Comparison of ENCODE assay signal across 1 cellular context in genomic region chr11:22674470-22675426, GRCh38.
TF ChIP-seq lines count a peak whose summit lies in the region.

No MANE protein-coding gene starts in this region.

TF ChIP-seq in GM12878, 131 proteins besides CTCF, POLR2A, EP300 and RAD21 (continued from another document):
- no peak for TF ChIP-seq ETV6 (conservative IDR thresholded peaks at IDR 0.05 in 1 of 2, IDR thresholded peaks at IDR 0.05 in 1 of 2; ENCODE audit: borderline replicate concordance in 1 of 2, low read depth in 1 of 2)
- no peak for TF ChIP-seq EZH2 (IDR thresholded peaks at IDR 0.05; ENCODE audit: borderline replicate concordance, control insufficient read depth, low read depth, low read length)
- TF ChIP-seq BCL11A (IDR thresholded peaks at IDR 0.05; ENCODE audit: low read depth, low read length): no peak
- TF ChIP-seq JUNB (IDR thresholded peaks at IDR 0.05): peak; percentile 63
- TF ChIP-seq MEF2A (IDR thresholded peaks at IDR 0.05; ENCODE audit: insufficient read depth, low read depth, low read length): peak; percentile 65; the same call in 1 of the 2 replicates
- no peak; the same call in 1 of the 2 replicates for TF ChIP-seq ZNF687 (IDR thresholded peaks at IDR 0.05)
- TF ChIP-seq DPF2 (IDR thresholded peaks at IDR 0.05): peak; percentile 62
- peak; percentile 86 for TF ChIP-seq ATF7 (IDR thresholded peaks at IDR 0.05; ENCODE audit: low read depth)
- no peak for TF ChIP-seq CEBPB (IDR thresholded peaks at IDR 0.05; ENCODE audit: borderline replicate concordance in 1 of 2, low read depth in 2 of 2, low read length in 2 of 2)
- TF ChIP-seq ASH2L (IDR thresholded peaks at IDR 0.05; ENCODE audit: borderline replicate concordance, low read depth): no peak
- TF ChIP-seq, protein P1, sequence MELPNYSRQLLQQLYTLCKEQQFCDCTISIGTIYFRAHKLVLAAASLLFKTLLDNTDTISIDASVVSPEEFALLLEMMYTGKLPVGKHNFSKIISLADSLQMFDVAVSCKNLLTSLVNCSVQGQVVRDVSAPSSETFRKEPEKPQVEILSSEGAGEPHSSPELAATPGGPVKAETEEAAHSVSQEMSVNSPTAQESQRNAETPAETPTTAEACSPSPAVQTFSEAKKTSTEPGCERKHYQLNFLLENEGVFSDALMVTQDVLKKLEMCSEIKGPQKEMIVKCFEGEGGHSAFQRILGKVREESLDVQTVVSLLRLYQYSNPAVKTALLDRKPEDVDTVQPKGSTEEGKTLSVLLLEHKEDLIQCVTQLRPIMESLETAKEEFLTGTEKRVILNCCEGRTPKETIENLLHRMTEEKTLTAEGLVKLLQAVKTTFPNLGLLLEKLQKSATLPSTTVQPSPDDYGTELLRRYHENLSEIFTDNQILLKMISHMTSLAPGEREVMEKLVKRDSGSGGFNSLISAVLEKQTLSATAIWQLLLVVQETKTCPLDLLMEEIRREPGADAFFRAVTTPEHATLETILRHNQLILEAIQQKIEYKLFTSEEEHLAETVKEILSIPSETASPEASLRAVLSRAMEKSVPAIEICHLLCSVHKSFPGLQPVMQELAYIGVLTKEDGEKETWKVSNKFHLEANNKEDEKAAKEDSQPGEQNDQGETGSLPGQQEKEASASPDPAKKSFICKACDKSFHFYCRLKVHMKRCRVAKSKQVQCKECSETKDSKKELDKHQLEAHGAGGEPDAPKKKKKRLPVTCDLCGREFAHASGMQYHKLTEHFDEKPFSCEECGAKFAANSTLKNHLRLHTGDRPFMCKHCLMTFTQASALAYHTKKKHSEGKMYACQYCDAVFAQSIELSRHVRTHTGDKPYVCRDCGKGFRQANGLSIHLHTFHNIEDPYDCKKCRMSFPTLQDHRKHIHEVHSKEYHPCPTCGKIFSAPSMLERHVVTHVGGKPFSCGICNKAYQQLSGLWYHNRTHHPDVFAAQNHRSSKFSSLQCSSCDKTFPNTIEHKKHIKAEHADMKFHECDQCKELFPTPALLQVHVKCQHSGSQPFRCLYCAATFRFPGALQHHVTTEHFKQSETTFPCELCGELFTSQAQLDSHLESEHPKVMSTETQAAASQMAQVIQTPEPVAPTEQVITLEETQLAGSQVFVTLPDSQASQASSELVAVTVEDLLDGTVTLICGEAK (IDR thresholded peaks at IDR 0.05; ENCODE audit: borderline replicate concordance): no peak
- TF ChIP-seq HDGF (IDR thresholded peaks at IDR 0.05): no peak
- no peak for TF ChIP-seq CBX5 (IDR thresholded peaks at IDR 0.05; ENCODE audit: low read depth)
- no peak for TF ChIP-seq RELA (IDR thresholded peaks at IDR 0.05; ENCODE audit: borderline replicate concordance, partially characterized antibody)
- TF ChIP-seq KLF5 (IDR thresholded peaks at IDR 0.05; ENCODE audit: partially characterized antibody): no peak
- TF ChIP-seq SMARCA5 (IDR thresholded peaks at IDR 0.05): no peak
- no peak for TF ChIP-seq PAX5 (IDR thresholded peaks at IDR 0.05; ENCODE audit: borderline replicate concordance, low read depth, low read length)
- TF ChIP-seq STAT1 (conservative IDR thresholded peaks at IDR 0.05): no peak
- no peak for TF ChIP-seq TARDBP (IDR thresholded peaks at IDR 0.05; ENCODE audit: borderline replicate concordance)
- TF ChIP-seq MXI1 (IDR thresholded peaks at IDR 0.05; ENCODE audit: low read depth, low read length): 0 out of 2 replicates have a peak, but pooled peaks have one; percentile 37
- TF ChIP-seq IKZF1 (conservative IDR thresholded peaks at IDR 0.05): peak; percentile 67
- TF ChIP-seq HDAC6 (IDR thresholded peaks at IDR 0.05; ENCODE audit: unreplicated experiment): no peak
- no peak for TF ChIP-seq POLR2AphosphoS2 (IDR thresholded peaks at IDR 0.05; ENCODE audit: low read depth, low read length)
- TF ChIP-seq CEBPZ (IDR thresholded peaks at IDR 0.05; ENCODE audit: low read depth, low read length): no peak
- TF ChIP-seq USF1 (IDR thresholded peaks at IDR 0.05; ENCODE audit: borderline replicate concordance, extremely low read length, insufficient read depth, low read depth, low read length): no peak
- no peak for TF ChIP-seq BHLHE40 (IDR thresholded peaks at IDR 0.05; ENCODE audit: borderline replicate concordance in 1 of 2, low read depth in 2 of 2, low read length in 1 of 2)
- no peak for TF ChIP-seq BACH1 (IDR thresholded peaks at IDR 0.05; ENCODE audit: borderline replicate concordance)
- no peak for TF ChIP-seq SUZ12 (IDR thresholded peaks at IDR 0.05; ENCODE audit: unreplicated experiment)
- TF ChIP-seq EGR1 (IDR thresholded peaks at IDR 0.05; ENCODE audit: borderline replicate concordance in 1 of 2, low read depth in 2 of 2, low read length in 2 of 2): no peak
- no peak for TF ChIP-seq TAF1 (IDR thresholded peaks at IDR 0.05; ENCODE audit: borderline replicate concordance, low read depth, low read length)
- TF ChIP-seq NFIC (IDR thresholded peaks at IDR 0.05; ENCODE audit: low read depth, low read length): peak; percentile 77; the same call in 1 of the 2 replicates
- no peak for TF ChIP-seq BMI1 (IDR thresholded peaks at IDR 0.05; ENCODE audit: borderline replicate concordance)
- no peak for TF ChIP-seq ZBTB4 (CRISPR knock-in tag; IDR thresholded peaks at IDR 0.05)
- peak; percentile 16 for TF ChIP-seq MEF2B (IDR thresholded peaks at IDR 0.05; ENCODE audit: partially characterized antibody, poor library complexity, severe bottlenecking)
- TF ChIP-seq, protein P2, sequence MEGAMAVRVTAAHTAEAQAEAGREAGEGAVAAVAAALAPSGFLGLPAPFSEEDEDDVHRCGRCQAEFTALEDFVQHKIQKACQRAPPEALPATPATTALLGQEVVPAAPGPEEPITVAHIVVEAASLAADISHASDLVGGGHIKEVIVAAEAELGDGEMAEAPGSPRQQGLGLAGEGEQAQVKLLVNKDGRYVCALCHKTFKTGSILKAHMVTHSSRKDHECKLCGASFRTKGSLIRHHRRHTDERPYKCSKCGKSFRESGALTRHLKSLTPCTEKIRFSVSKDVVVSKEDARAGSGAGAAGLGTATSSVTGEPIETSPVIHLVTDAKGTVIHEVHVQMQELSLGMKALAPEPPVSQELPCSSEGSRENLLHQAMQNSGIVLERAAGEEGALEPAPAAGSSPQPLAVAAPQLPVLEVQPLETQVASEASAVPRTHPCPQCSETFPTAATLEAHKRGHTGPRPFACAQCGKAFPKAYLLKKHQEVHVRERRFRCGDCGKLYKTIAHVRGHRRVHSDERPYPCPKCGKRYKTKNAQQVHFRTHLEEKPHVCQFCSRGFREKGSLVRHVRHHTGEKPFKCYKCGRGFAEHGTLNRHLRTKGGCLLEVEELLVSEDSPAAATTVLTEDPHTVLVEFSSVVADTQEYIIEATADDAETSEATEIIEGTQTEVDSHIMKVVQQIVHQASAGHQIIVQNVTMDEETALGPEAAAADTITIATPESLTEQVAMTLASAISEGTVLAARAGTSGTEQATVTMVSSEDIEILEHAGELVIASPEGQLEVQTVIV (IDR thresholded peaks at IDR 0.05; ENCODE audit: borderline replicate concordance, partially characterized antibody): no peak
- TF ChIP-seq PML (IDR thresholded peaks at IDR 0.05; ENCODE audit: low read length): peak; percentile 44; the same call in 1 of the 2 replicates
- no peak; the same call in 1 of the 2 replicates for TF ChIP-seq GABPA (IDR thresholded peaks at IDR 0.05; ENCODE audit: low read depth)
- no peak for TF ChIP-seq TBL1XR1 (IDR thresholded peaks at IDR 0.05; ENCODE audit: low read depth, low read length)
- TF ChIP-seq MYB (IDR thresholded peaks at IDR 0.05; ENCODE audit: borderline replicate concordance, low read depth, low read length): no peak
- TF ChIP-seq SKIL (IDR thresholded peaks at IDR 0.05; ENCODE audit: low read depth, poor library complexity, severe bottlenecking): no peak
